20 cellular contexts compared by ENCODE assay signal in genomic region chr9:101138516-101138915, GRCh38.
"Had no signal": no experiment of that assay in that cellular context is flagged by ENCODE, and none has a peak within 500 bp of the region (broad histone marks: within the 10 kb centered on the region; RNA-seq: fewer than 3 reads in every experiment).

No MANE protein-coding gene starts in this region.

- H3K4me2 ChIP-seq: PC-9 had no signal

- H3K27me3 ChIP-seq: ascending aorta, body of pancreas had no signal

- H3K4me3 ChIP-seq: ascending aorta, body of pancreas, K562, PC-9 had no signal

- H3K4me1 ChIP-seq: ascending aorta, body of pancreas had no signal

- H2AFZ ChIP-seq: PC-9 had no signal

- H3K9me3 ChIP-seq: ascending aorta, body of pancreas had no signal

- DNase-seq: activated B cell treated with CpG ODN at 0.5 μM for 24 hours; activated CD4-positive, alpha-beta T cell treated with anti-CD3 and anti-CD28 coated beads for 1 hour; activated CD4-positive, alpha-beta T cell treated with anti-CD3 and anti-CD28 coated beads, Interleukin-2, amount 10 ng/mL, durations not matched to agents 24 days and 14 days; activated CD4-positive, alpha-beta T cell treated with anti-CD3 and anti-CD28 coated beads, Interleukin-2, amount 50 U/mL, for 48 hours; activated CD8-positive, alpha-beta memory T cell treated with anti-CD3 and anti-CD28 coated beads, Interleukin-2, amount 10 ng/mL, durations not matched to agents 7 days and 5 days; activated effector memory CD4-positive, alpha-beta T cell treated with Interleukin-2 at 50 U/mL for 16 hours; activated naive CD4-positive, alpha-beta T cell; activated naive CD8-positive, alpha-beta T cell treated with anti-CD3 and anti-CD28 coated beads, Interleukin-2, amount 50 U/mL, for 24 hours; activated T-cell treated with anti-CD3 and anti-CD28 coated beads, Interleukin-2, amount 50 U/mL, for 24 hours; amniotic stem cell; body of pancreas; central memory CD4-positive, alpha-beta T cell; Kasumi-1; NCI-H1436 treated with DMSO at 0.1 percent for 48 hours; NCI-H1930; NCI-H526 treated with DMSO at 0.1 percent for 48 hours; PC-9; SHP77 treated with DMSO at 0.1 percent for 48 hours had no signal

- H3K27ac ChIP-seq: ascending aorta, body of pancreas, PC-9 had no signal

- H3K36me3 ChIP-seq: ascending aorta had no signal
